Comparison of ENCODE assay signal across 8 cellular contexts in the genomic region with DNA sequence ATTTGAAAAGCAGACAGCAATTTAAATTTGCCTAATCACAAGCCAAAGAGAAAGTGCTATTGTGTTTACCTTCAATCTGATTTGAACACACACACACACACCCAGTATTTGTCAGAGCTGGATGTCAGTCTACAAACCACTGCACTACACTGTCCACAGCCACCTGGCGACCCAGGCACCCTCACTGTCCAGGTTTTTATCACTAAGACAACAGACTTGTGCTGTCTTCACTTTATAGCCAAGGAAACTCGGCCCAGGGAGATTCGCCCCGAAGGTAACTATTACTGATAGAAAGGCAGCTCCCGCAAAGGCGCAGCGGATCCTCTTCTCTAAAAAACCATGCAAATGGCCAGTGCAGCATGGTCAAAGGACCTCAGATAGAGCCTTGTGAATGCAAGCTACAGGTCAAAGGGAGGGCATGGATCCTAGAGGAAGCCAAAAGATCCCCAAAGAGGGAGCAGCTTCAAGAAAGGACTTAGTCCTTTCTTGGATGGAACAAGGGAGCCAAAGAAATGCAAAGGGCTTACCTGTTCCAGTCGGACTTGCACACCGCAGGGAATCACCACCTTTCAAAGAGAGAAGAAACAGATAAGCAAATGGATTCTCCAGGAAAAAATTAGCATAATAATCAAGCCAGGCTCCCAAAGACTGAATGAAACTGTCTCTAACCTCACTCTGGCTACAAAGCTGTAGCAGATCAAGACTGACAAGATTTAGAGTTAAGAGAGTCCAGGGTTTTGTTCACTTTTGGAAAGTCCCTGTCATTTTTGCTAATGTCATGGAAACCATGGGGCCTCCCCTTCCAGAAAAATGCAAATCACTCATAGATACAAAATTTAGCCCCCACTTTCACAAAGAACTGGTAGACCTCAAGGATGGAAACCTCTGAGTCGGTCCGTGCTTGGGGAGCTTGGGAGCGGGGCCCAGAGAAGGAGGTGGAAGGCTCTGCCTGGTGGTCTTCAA.
A peak's percentile ranks its signal among the peaks of the same experiment; 100 is the strongest.
DNase-seq lines count a peak whose midpoint lies in the region; ATAC-seq and TF ChIP-seq lines count a peak whose summit lies in the region.
"Had no signal": no experiment of that assay in that cellular context is flagged by ENCODE, and none has a peak within 500 bp of the region (broad histone marks: within the 10 kb centered on the region; RNA-seq: fewer than 3 reads in every experiment).

No MANE protein-coding gene starts in this region.

- ATAC-seq in GM19467 (IDR thresholded peaks at IDR 0.05; ENCODE audit: unreplicated experiment) (peak; percentile 42), HG03095 (IDR thresholded peaks at IDR 0.05; ENCODE audit: unreplicated experiment) (peak; percentile 44)
- peak; percentile 35 for ATAC-seq in stimulated activated naive CD8-positive, alpha-beta T cell treated with anti-CD3 and anti-CD28 coated beads, Interleukin-15, amount 100 ng/mL, for 72 hours

- no peaks in the 10 kb centered on the region for H3K9me3 Mint-ChIP-seq in chondrocyte (ENCODE audit: low read depth)
- no peaks in the 10 kb centered on the region for H3K9me3 Mint-ChIP-seq in stimulated activated naive CD8-positive, alpha-beta T cell treated with anti-CD3 and anti-CD28 coated beads, Interleukin-15, amount 100 ng/mL, for 72 hours
- H3K9me3 Mint-ChIP-seq: T-cell had no signal

- no peak for TF ChIP-seq CTCF in chondrocyte (IDR thresholded peaks at IDR 0.05)

- peaks cover 70% of the 10 kb centered on the region for H3K4me1 Mint-ChIP-seq in chondrocyte (ENCODE audit: low read depth)
- H3K4me1 Mint-ChIP-seq in stimulated activated naive CD8-positive, alpha-beta T cell treated with anti-CD3 and anti-CD28 coated beads, Interleukin-15, amount 100 ng/mL, for 72 hours = peaks cover 38% of the 10 kb centered on the region

- H3K27me3 Mint-ChIP-seq in chondrocyte (ENCODE audit: low read depth) = no peaks in the 10 kb centered on the region
- H3K27me3 Mint-ChIP-seq in stimulated activated naive CD8-positive, alpha-beta T cell treated with anti-CD3 and anti-CD28 coated beads, Interleukin-15, amount 100 ng/mL, for 72 hours = no peaks in the 10 kb centered on the region

- H3K36me3 Mint-ChIP-seq in chondrocyte (ENCODE audit: low read depth) = peaks cover 18% of the 10 kb centered on the region
- H3K36me3 Mint-ChIP-seq: T-cell had no signal

- no peak overlapping the region for H3K4me3 Mint-ChIP-seq in chondrocyte (ENCODE audit: unreplicated experiment)
- H3K4me3 Mint-ChIP-seq in stimulated activated naive CD8-positive, alpha-beta T cell treated with anti-CD3 and anti-CD28 coated beads, Interleukin-15, amount 100 ng/mL, for 72 hours = peak overlapping the region in 1 of 2 donors; percentile 31
- H3K4me3 Mint-ChIP-seq: T-cell had no signal

- peak overlapping the region; percentile 100 for H3K27ac Mint-ChIP-seq in chondrocyte (ENCODE audit: unreplicated experiment)
- H3K27ac Mint-ChIP-seq in stimulated activated naive CD8-positive, alpha-beta T cell treated with anti-CD3 and anti-CD28 coated beads, Interleukin-15, amount 100 ng/mL, for 72 hours = peak overlapping the region; percentile 27 to 75
- H3K27ac Mint-ChIP-seq: T-cell had no signal

- DNase-seq in chondrocyte (ENCODE audit: low spot score) (no peak), SKM-1 (lab: John Stamatoyannopoulos, UW; ENCODE audit: unreplicated experiment) (no peak), DMS53 (lab: John Stamatoyannopoulos, UW) (no peak), NCI-H2081 (lab: John Stamatoyannopoulos, UW) (no peak)
- DNase-seq in stimulated activated naive CD8-positive, alpha-beta T cell treated with anti-CD3 and anti-CD28 coated beads, Interleukin-15, amount 100 ng/mL, for 72 hours = no peak
- DNase-seq: T-cell had no signal
